1 cellular context compared by ENCODE assay signal in genomic region chr22:46054091-46054877, GRCh38.
TF ChIP-seq lines count a peak whose summit lies in the region.

No MANE protein-coding gene starts in this region.

TF ChIP-seq in WTC11, 78 proteins besides CTCF, POLR2A, EP300 and RAD21 (continued from another document):
- no peak for TF ChIP-seq ZNF425 (CRISPR knock-in tag; conservative IDR thresholded peaks at IDR 0.05)
- no peak for TF ChIP-seq STAT6 (CRISPR knock-in tag; conservative IDR thresholded peaks at IDR 0.05; ENCODE audit: low read depth)
- no peak for TF ChIP-seq MLX (CRISPR knock-in tag; IDR thresholded peaks at IDR 0.05)
- TF ChIP-seq ATF3 (CRISPR knock-in tag; conservative IDR thresholded peaks at IDR 0.05), result no peak
